15 cellular contexts compared by ENCODE assay signal in genomic region chr7:146961617-146962016, GRCh38.
DNase-seq lines count a peak whose midpoint lies in the region; ATAC-seq, FAIRE-seq and TF ChIP-seq lines count a peak whose summit lies in the region.
"Had no signal": no experiment of that assay in that cellular context is flagged by ENCODE, and none has a peak within 500 bp of the region (broad histone marks: within the 10 kb centered on the region; RNA-seq: fewer than 3 reads in every experiment).

No MANE protein-coding gene starts in this region.

- 77 to 84% (median 81%) methylated on average over 4 of the region's 4 CpGs for WGBS in small intestine, 3 donors

- BruUV-seq in MCF 10A (replicated peaks; lab: Mats Ljungman, UMichigan): no TSS peak

- H3K36me3 Mint-ChIP-seq in MCF 10A (ENCODE audit: insufficient read depth, unreplicated experiment): no peaks in the 10 kb centered on the region
- H3K36me3 Mint-ChIP-seq: memory B cell; stimulated activated memory B cell treated with anti-CD40 and anti-IgM and Interleukin-4, amounts not matched to agents 10 μg/mL and 1 μg/mL and 100 μg/mL, for 72 hours had no signal

- no peak overlapping the region for H3K27ac ChIP-seq in breast epithelium
- H3K27ac ChIP-seq in RWPE2 (ENCODE audit: poor library complexity, severe bottlenecking): no peak overlapping the region
- no peak overlapping the region for H3K27ac ChIP-seq in small intestine (ENCODE audit: low read depth in 1 of 2, low read length in 1 of 2)
- H3K27ac ChIP-seq: HL-60 had no signal

- no peaks in the 10 kb centered on the region for H3K36me3 ChIP-seq in breast epithelium
- H3K36me3 ChIP-seq in RWPE2 (ENCODE audit: low read depth): no peaks in the 10 kb centered on the region
- H3K36me3 ChIP-seq in small intestine (ENCODE audit: control insufficient read depth in 2 of 2, insufficient read depth in 2 of 2, low read length in 2 of 2): no peaks in the 10 kb centered on the region

- no peak overlapping the region for H3K27ac Mint-ChIP-seq in MCF 10A (ENCODE audit: low read depth, unreplicated experiment)
- H3K27ac Mint-ChIP-seq: memory B cell; stimulated activated memory B cell treated with anti-CD40 and anti-IgM and Interleukin-4, amounts not matched to agents 10 μg/mL and 1 μg/mL and 100 μg/mL, for 72 hours had no signal

- POLR2A ChIA-PET in MCF 10A (lab: Yijun Ruan, JAX): no interaction called here

- CTCF ChIA-PET in MCF 10A (lab: Yijun Ruan, JAX): interaction anchor here (1.3 kb wide), 1 partner anchor 11 kb away, joined by 4 read pairs; no protein-coding TSS in a partner anchor

- H3K9me3 ChIP-seq in breast epithelium (no peaks in the 10 kb centered on the region), RWPE2 (ENCODE audit: severe bottlenecking) (no peaks in the 10 kb centered on the region), small intestine (ENCODE audit: control insufficient read depth, low read depth) (no peaks in the 10 kb centered on the region)

- H3K4me3 ChIP-seq in breast epithelium (no peak overlapping the region), RWPE2 (ENCODE audit: severe bottlenecking) (no peak overlapping the region), small intestine (ENCODE audit: low read depth in 1 of 2, low read length in 2 of 2) (no peak overlapping the region)

- peak; percentile 85 for ATAC-seq in RWPE2 (ENCODE audit: low read depth)
- ATAC-seq: stimulated activated memory B cell treated with anti-CD40 and anti-IgM and Interleukin-4, amounts not matched to agents 10 μg/mL and 1 μg/mL and 100 μg/mL, for 72 hours had no signal

- peaks cover 9% of the 10 kb centered on the region for H3K4me1 Mint-ChIP-seq in MCF 10A (ENCODE audit: insufficient read depth, unreplicated experiment)
- H3K4me1 Mint-ChIP-seq: memory B cell; stimulated activated memory B cell treated with anti-CD40 and anti-IgM and Interleukin-4, amounts not matched to agents 10 μg/mL and 1 μg/mL and 100 μg/mL, for 72 hours had no signal

- H3K27me3 ChIP-seq in breast epithelium: no peaks in the 10 kb centered on the region
- no peaks in the 10 kb centered on the region for H3K27me3 ChIP-seq in RWPE2 (ENCODE audit: insufficient read depth, poor library complexity, severe bottlenecking)
- no peaks in the 10 kb centered on the region for H3K27me3 ChIP-seq in small intestine (ENCODE audit: control insufficient read depth in 2 of 2, insufficient read depth in 2 of 2, low read length in 2 of 2)

- no peaks in the 10 kb centered on the region for H3K9me3 Mint-ChIP-seq in MCF 10A (ENCODE audit: unreplicated experiment)

- H3K4me3 Mint-ChIP-seq in MCF 10A (ENCODE audit: unreplicated experiment): no peak overlapping the region
- H3K4me3 Mint-ChIP-seq: memory B cell; stimulated activated memory B cell treated with anti-CD40 and anti-IgM and Interleukin-4, amounts not matched to agents 10 μg/mL and 1 μg/mL and 100 μg/mL, for 72 hours had no signal

- no peak for TF ChIP-seq POLR2A in breast epithelium (IDR thresholded peaks at IDR 0.05)

- peak; percentile 56 for DNase-seq in MCF 10A (ENCODE audit: unreplicated experiment)
- DNase-seq in breast epithelium (ENCODE audit: low spot score in 2 of 2): no peak
- DNase-seq in RWPE2 (ENCODE audit: low spot score): no peak
- peak; percentile 83 for DNase-seq in glomerular visceral epithelial cell (ENCODE audit: extremely low spot score)
- peak; percentile 13 for DNase-seq in urothelium cell line (ENCODE audit: low spot score)
- no peak for DNase-seq in small intestine
- no peak for DNase-seq in NCI-H2227 (lab: John Stamatoyannopoulos, UW; ENCODE audit: unreplicated experiment)
- DNase-seq in globus pallidus (ENCODE audit: low spot score): no peak
- DNase-seq: activated CD8-positive, alpha-beta memory T cell treated with anti-CD3 and anti-CD28 coated beads for 24 hours; AML-193; foreskin melanocyte; NCI-H2107 had no signal

- H3K4me1 ChIP-seq in breast epithelium: no peaks in the 10 kb centered on the region
- no peaks in the 10 kb centered on the region for H3K4me1 ChIP-seq in RWPE2 (ENCODE audit: insufficient read depth, poor library complexity, severe bottlenecking)
- no peaks in the 10 kb centered on the region for H3K4me1 ChIP-seq in small intestine (ENCODE audit: control insufficient read depth in 2 of 2, insufficient read depth in 1 of 2, low read depth in 1 of 2, low read length in 1 of 2)

- FAIRE-seq in urothelium cell line (lab: Jason Lieb, UNC): no peak
- no peak for FAIRE-seq in small intestine (lab: Jason Lieb, UNC)

- intact Hi-C loops in MCF 10A (cut with micrococcal nuclease) (no loop called here), breast epithelium (cut with DNase I; ENCODE audit: low total_unique reads) (no loop called here)

- peaks cover 31% of the 10 kb centered on the region for H3K27me3 Mint-ChIP-seq in MCF 10A (ENCODE audit: insufficient read depth, unreplicated experiment)
- H3K27me3 Mint-ChIP-seq: memory B cell; stimulated activated memory B cell treated with anti-CD40 and anti-IgM and Interleukin-4, amounts not matched to agents 10 μg/mL and 1 μg/mL and 100 μg/mL, for 72 hours had no signal

- no peak for TF ChIP-seq CTCF in MCF 10A (IDR thresholded peaks at IDR 0.05; ENCODE audit: unreplicated experiment)
- TF ChIP-seq CTCF in breast epithelium (IDR thresholded peaks at IDR 0.05): no peak
- no peak for TF ChIP-seq CTCF in RWPE2 (IDR thresholded peaks at IDR 0.05; ENCODE audit: poor library complexity, severe bottlenecking)

Comparison
In these comparisons a context has a peak if more than half of its experiments do, and no peak if none do; other contexts are left out.
1. DNase-seq: peak in MCF 10A (single experiment), glomerular visceral epithelial cell (single experiment) and urothelium cell line (single experiment); none in breast epithelium (0 of 2), RWPE2 (single experiment), small intestine (single experiment), NCI-H2227 (single experiment) and globus pallidus (single experiment).